In genomic region chr20:14284443-14284842, GRCh38 we compare ENCODE assay signal across 25 cellular contexts. TPM values are rescaled to one million over a fixed set of nuclear protein-coding genes. Genes with fewer than 3 reads are reported as not detected.
"Had no signal": no experiment of that assay in that cellular context is flagged by ENCODE, and none has a peak within 500 bp of the region (broad histone marks: within the 10 kb centered on the region; RNA-seq: fewer than 3 reads in every experiment).

No MANE protein-coding gene starts in this region.

- H3K27me3 ChIP-seq: ascending aorta, SJSA1 had no signal

- DNase-seq: activated CD4-positive, alpha-beta T cell treated with anti-CD3 and anti-CD28 coated beads, Interleukin-2, amount 10 ng/mL, durations not matched to agents 24 days and 14 days; activated CD4-positive, alpha-beta T cell treated with anti-CD3 and anti-CD28 coated beads, Interleukin-2, amount 50 U/mL, for 4 hours; activated CD8-positive, alpha-beta T cell treated with anti-CD3 and anti-CD28 coated beads, Interleukin-2, amount 10 ng/mL, durations not matched to agents 7 days and 5 days; activated gamma-delta T cell; activated naive CD4-positive, alpha-beta T cell treated with Interleukin-2 at 50 U/mL for 16 hours; activated naive CD8-positive, alpha-beta T cell treated with anti-CD3 and anti-CD28 coated beads, Interleukin-2, amount 10 ng/mL, durations not matched to agents 7 days and 5 days; activated T-cell treated with anti-CD3 and anti-CD28 coated beads, Interleukin-2, amount 50 U/mL, for 24 hours; amygdala; Kasumi-1; KG1; MM.1S; MV-4-11; NCI-H1092; NCI-H1436 treated with DMSO at 0.1 percent for 48 hours; NCI-H1694 treated with DMSO at 0.1 percent for 48 hours; NCI-H2029; NCI-H345; NCI-H524 treated with DMSO at 0.1 percent for 48 hours; SHP77 treated with DMSO at 0.1 percent for 48 hours; SK-N-SH had no signal

- H3K36me3 ChIP-seq: ascending aorta, SJSA1 had no signal

- H3K9me3 ChIP-seq: ascending aorta, SJSA1, SK-N-SH had no signal

- H3K4me1 ChIP-seq: ascending aorta, SJSA1 had no signal

- FAIRE-seq: TTC549 had no signal

- H3K27ac ChIP-seq: ascending aorta, SJSA1 had no signal

- H3K9ac ChIP-seq: SK-N-SH had no signal

- ATAC-seq: activated CD8-positive, alpha-beta T cell treated with anti-CD3 and anti-CD28 coated beads, Interleukin-2, amount 10 ng/mL, durations not matched to agents 7 days and 5 days; Panc1 had no signal

- H3K4me3 ChIP-seq: ascending aorta, SJSA1 had no signal

- H3K4me2 ChIP-seq: SK-N-SH had no signal

RNA-seq across cellular contexts. Expression of gene FLRT3, which starts 53.0 kb away (rescaled TPM):
- total RNA-seq: activated CD4-positive, alpha-beta T cell treated with anti-CD3 and anti-CD28 coated beads, Interleukin-2, amount 10 ng/mL, durations not matched to agents 24 days and 14 days; activated CD8-positive, alpha-beta T cell treated with anti-CD3 and anti-CD28 coated beads, Interleukin-2, amount 10 ng/mL, durations not matched to agents 7 days and 5 days; activated naive CD8-positive, alpha-beta T cell treated with anti-CD3 and anti-CD28 coated beads, Interleukin-2, amount 10 ng/mL, durations not matched to agents 7 days and 5 days; activated T-helper 2 cell treated with anti-CD3 and anti-CD28 coated beads, Interferon-gamma antibody, Interleukin-2, Interleukin-4, amounts not matched to agents 10 μg/mL and 5 μg/mL and 100 μg/mL, durations not matched to agents 14 hours and 24 hours and 36 hours; ascending aorta had no signal
